Comparison of ENCODE assay signal across 1 cellular context in genomic region chrX:103254171-103254824, GRCh38.
TF ChIP-seq lines count a peak whose summit lies in the region.

No MANE protein-coding gene starts in this region.

TF ChIP-seq in HepG2, 621 proteins besides CTCF, POLR2A, EP300 and RAD21 (continued from another document):
- TF ChIP-seq HNRNPK (IDR thresholded peaks at IDR 0.05; ENCODE audit: low read depth, low read length, poor library complexity, severe bottlenecking) = no peak
- TF ChIP-seq FLYWCH1 (CRISPR knock-in tag; IDR thresholded peaks at IDR 0.05) = no peak
- TF ChIP-seq ZNF629 (CRISPR knock-in tag; conservative IDR thresholded peaks at IDR 0.05) = no peak
- TF ChIP-seq, protein P1, sequence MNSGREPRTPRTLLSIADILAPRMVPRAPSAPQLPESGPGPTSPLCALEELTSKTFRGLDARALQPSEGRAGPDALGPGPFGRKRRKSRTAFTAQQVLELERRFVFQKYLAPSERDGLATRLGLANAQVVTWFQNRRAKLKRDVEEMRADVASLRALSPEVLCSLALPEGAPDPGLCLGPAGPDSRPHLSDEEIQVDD (CRISPR knock-in tag; IDR thresholded peaks at IDR 0.05; ENCODE audit: borderline replicate concordance) = no peak
- TF ChIP-seq PHF20 (CRISPR knock-in tag; IDR thresholded peaks at IDR 0.05) = no peak
- TF ChIP-seq KDM2A (CRISPR knock-in tag; IDR thresholded peaks at IDR 0.05; ENCODE audit: borderline replicate concordance, low read depth) = no peak
- TF ChIP-seq, protein P2, sequence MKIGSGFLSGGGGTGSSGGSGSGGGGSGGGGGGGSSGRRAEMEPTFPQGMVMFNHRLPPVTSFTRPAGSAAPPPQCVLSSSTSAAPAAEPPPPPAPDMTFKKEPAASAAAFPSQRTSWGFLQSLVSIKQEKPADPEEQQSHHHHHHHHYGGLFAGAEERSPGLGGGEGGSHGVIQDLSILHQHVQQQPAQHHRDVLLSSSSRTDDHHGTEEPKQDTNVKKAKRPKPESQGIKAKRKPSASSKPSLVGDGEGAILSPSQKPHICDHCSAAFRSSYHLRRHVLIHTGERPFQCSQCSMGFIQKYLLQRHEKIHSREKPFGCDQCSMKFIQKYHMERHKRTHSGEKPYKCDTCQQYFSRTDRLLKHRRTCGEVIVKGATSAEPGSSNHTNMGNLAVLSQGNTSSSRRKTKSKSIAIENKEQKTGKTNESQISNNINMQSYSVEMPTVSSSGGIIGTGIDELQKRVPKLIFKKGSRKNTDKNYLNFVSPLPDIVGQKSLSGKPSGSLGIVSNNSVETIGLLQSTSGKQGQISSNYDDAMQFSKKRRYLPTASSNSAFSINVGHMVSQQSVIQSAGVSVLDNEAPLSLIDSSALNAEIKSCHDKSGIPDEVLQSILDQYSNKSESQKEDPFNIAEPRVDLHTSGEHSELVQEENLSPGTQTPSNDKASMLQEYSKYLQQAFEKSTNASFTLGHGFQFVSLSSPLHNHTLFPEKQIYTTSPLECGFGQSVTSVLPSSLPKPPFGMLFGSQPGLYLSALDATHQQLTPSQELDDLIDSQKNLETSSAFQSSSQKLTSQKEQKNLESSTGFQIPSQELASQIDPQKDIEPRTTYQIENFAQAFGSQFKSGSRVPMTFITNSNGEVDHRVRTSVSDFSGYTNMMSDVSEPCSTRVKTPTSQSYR (CRISPR knock-in tag; IDR thresholded peaks at IDR 0.05; ENCODE audit: borderline replicate concordance) = peak; percentile 65
- no peak for TF ChIP-seq RBAK (CRISPR knock-in tag; IDR thresholded peaks at IDR 0.05)
- TF ChIP-seq ZSCAN5A (CRISPR knock-in tag; IDR thresholded peaks at IDR 0.05; ENCODE audit: borderline replicate concordance) = no peak
- TF ChIP-seq ZNF615 (CRISPR knock-in tag; IDR thresholded peaks at IDR 0.05; ENCODE audit: borderline replicate concordance) = no peak
- peak; percentile 75 for TF ChIP-seq ETV5 (CRISPR knock-in tag; IDR thresholded peaks at IDR 0.05; ENCODE audit: borderline replicate concordance)
- peak; percentile 45; the same call in 1 of the 2 replicates for TF ChIP-seq ZFX (CRISPR knock-in tag; IDR thresholded peaks at IDR 0.05; ENCODE audit: low read depth)
- no peak for TF ChIP-seq PTBP1 (IDR thresholded peaks at IDR 0.05; ENCODE audit: low read depth, low read length, poor library complexity, severe bottlenecking)
- no peak for TF ChIP-seq SNAPC2 (CRISPR knock-in tag; IDR thresholded peaks at IDR 0.05)
- TF ChIP-seq KMT2A (CRISPR knock-in tag; IDR thresholded peaks at IDR 0.05) = no peak
- no peak for TF ChIP-seq BRCA1 (CRISPR knock-in tag; IDR thresholded peaks at IDR 0.05)
- TF ChIP-seq SMC3 (IDR thresholded peaks at IDR 0.05; ENCODE audit: low read length) = no peak
- no peak for TF ChIP-seq SRF (IDR thresholded peaks at IDR 0.05; ENCODE audit: low read depth, low read length)
- TF ChIP-seq TAF15 (IDR thresholded peaks at IDR 0.05; ENCODE audit: low read depth, low read length, poor library complexity, severe bottlenecking) = no peak
- TF ChIP-seq ZNF678 (CRISPR knock-in tag; IDR thresholded peaks at IDR 0.05) = no peak
- no peak for TF ChIP-seq ZNF235 (CRISPR knock-in tag; IDR thresholded peaks at IDR 0.05; ENCODE audit: borderline replicate concordance)
- TF ChIP-seq ZNF138 (CRISPR knock-in tag; IDR thresholded peaks at IDR 0.05; ENCODE audit: low read depth) = no peak
- no peak for TF ChIP-seq ADNP (CRISPR knock-in tag; IDR thresholded peaks at IDR 0.05)
- no peak for TF ChIP-seq DRAP1 (CRISPR knock-in tag; IDR thresholded peaks at IDR 0.05)
- no peak for TF ChIP-seq ZSCAN22 (CRISPR knock-in tag; IDR thresholded peaks at IDR 0.05)
- TF ChIP-seq, protein P3, sequence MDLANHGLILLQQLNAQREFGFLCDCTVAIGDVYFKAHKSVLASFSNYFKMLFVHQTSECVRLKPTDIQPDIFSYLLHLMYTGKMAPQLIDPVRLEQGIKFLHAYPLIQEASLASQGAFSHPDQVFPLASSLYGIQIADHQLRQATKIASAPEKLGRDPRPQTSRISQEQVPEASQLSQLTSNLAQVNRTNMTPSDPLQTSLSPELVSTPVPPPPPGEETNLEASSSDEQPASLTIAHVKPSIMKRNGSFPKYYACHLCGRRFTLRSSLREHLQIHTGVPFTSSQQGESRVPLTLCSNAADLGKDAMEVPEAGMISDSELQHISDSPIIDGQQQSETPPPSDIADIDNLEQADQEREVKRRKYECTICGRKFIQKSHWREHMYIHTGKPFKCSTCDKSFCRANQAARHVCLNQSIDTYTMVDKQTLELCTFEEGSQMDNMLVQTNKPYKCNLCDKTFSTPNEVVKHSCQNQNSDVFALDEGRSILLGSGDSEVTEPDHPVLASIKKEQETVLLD (CRISPR knock-in tag; IDR thresholded peaks at IDR 0.05; ENCODE audit: low read depth) = no peak
- no peak for TF ChIP-seq PLSCR1 (CRISPR knock-in tag; IDR thresholded peaks at IDR 0.05; ENCODE audit: borderline replicate concordance)
- TF ChIP-seq ZNF543 (CRISPR knock-in tag; IDR thresholded peaks at IDR 0.05) = no peak
- TF ChIP-seq SIX4 (CRISPR knock-in tag; IDR thresholded peaks at IDR 0.05) = no peak
